ENCODE assay signal across 10 cellular contexts in genomic region chr20:34437330-34437986, GRCh38.
A peak's percentile ranks its signal among the peaks of the same experiment; 100 is the strongest.
DNase-seq lines count a peak whose midpoint lies in the region; ATAC-seq and TF ChIP-seq lines count a peak whose summit lies in the region.
"Had no signal": no experiment of that assay in that cellular context is flagged by ENCODE, and none has a peak within 500 bp of the region (broad histone marks: within the 10 kb centered on the region; RNA-seq: fewer than 3 reads in every experiment).

No MANE protein-coding gene starts in this region.

- POLR2A ChIA-PET in AG04449 (lab: Yijun Ruan, JAX), result interaction anchor here (0.9 to 1.3 kb wide), 3 partner anchors 15 to 125 kb away, joined by 3 read pairs; no protein-coding TSS in a partner anchor

- peaks cover 48% of the 10 kb centered on the region for H3K36me3 ChIP-seq in HAP-1 (replicated peaks)

- H3K4me3 ChIP-seq in AG04449 (ENCODE audit: low read depth, low read length) (no peak overlapping the region), HAP-1 (no peak overlapping the region)

- H3K9me3 ChIP-seq in HAP-1, result no peaks in the 10 kb centered on the region

- no peaks in the 10 kb centered on the region for H3K4me1 ChIP-seq in HAP-1

- CTCF ChIA-PET in AG04449 (lab: Yijun Ruan, JAX), result interaction anchor here (1.3 to 5.8 kb wide), 3 partner anchors 13 to 125 kb away, joined by 4 to 46 read pairs (median 7); no protein-coding TSS in a partner anchor

- no peaks in the 10 kb centered on the region for H3K27me3 ChIP-seq in HAP-1 (ENCODE audit: low read depth)

- DNase-seq in AG04449 (ENCODE audit: low read depth, low spot score) (peak; percentile 28), HT1080 (ENCODE audit: low read depth) (peak; percentile 40), astrocyte of the hippocampus (ENCODE audit: low read depth, low spot score) (peak; percentile 73), iris pigment epithelial cell (ENCODE audit: low read depth) (peak; percentile 71), germinal center (ENCODE audit: low spot score) (no peak), HAP-1 (ENCODE audit: low spot score in 2 of 2) (no peak)
- DNase-seq in effector CD8-positive, alpha-beta T cell (lab: John Stamatoyannopoulos, UW), result no peak
- DNase-seq: activated naive CD4-positive, alpha-beta T cell treated with anti-CD3 and anti-CD28 coated beads, Interleukin-2, amount 50 U/mL, for 16 hours; NCI-H1436 had no signal

- in situ Hi-C loops in HAP-1 (cut with MboI; ENCODE audit: low sequenced_read_pairs), result no loop called here

- ATAC-seq in GM21360 (IDR thresholded peaks at IDR 0.05; ENCODE audit: unreplicated experiment), result no peak

- no peak for TF ChIP-seq CTCF in AG04449 (IDR thresholded peaks at IDR 0.05; ENCODE audit: insufficient read depth, low read length, missing control alignments)

Comparison
In these comparisons a context has a peak if more than half of its experiments do, and no peak if none do; other contexts are left out.
1. DNase-seq: peak in AG04449 (single experiment), HT1080 (single experiment), astrocyte of the hippocampus (single experiment) and iris pigment epithelial cell (single experiment); none in germinal center (single experiment), HAP-1 (0 of 2) and effector CD8-positive, alpha-beta T cell (single experiment).